In genomic region chrX:153726286-153727107, GRCh38 we compare ENCODE assay signal across 8 cellular contexts. TPM values are rescaled to one million over a fixed set of nuclear protein-coding genes. Genes with fewer than 3 reads are reported as not detected.
DNase-seq lines count a peak whose midpoint lies in the region; ATAC-seq and TF ChIP-seq lines count a peak whose summit lies in the region.

No MANE protein-coding gene starts in this region.

- H3K27ac ChIP-seq in AG04450 (ENCODE audit: low read depth, low read length) (peak overlapping the region; percentile 61), parathyroid adenoma (peak overlapping the region; percentile 74)

- H3K36me3 ChIP-seq in parathyroid adenoma (ENCODE audit: control insufficient read depth, insufficient read depth, low read length), result no peaks in the 10 kb centered on the region

- ATAC-seq in GM18498 (IDR thresholded peaks at IDR 0.05; ENCODE audit: unreplicated experiment) (peak; percentile 42), HG02798 (IDR thresholded peaks at IDR 0.05; ENCODE audit: poor library complexity, unreplicated experiment) (peak; percentile 57)
- no peak for ATAC-seq in activated CD4-positive, CD25-positive, alpha-beta regulatory T cell treated with anti-CD3 and anti-CD28 coated beads, Interleukin-2, amount 50 U/mL, for 24 hours

- H3K79me2 ChIP-seq in parathyroid adenoma, result no peaks in the 10 kb centered on the region

- POLR2A ChIA-PET in AG04450 (lab: Yijun Ruan, JAX), result no interaction called here

- DNase-seq in AG04450 (ENCODE audit: low read depth, low spot score) (no peak), NCI-H226 (peak; percentile 17), head of caudate nucleus (peak in 38 of 42 donors; percentile 24 to 77 (median 52))
- peak; percentile 21 for DNase-seq in activated effector memory CD4-positive, alpha-beta T cell treated with Interleukin-2 at 50 U/mL for 16 hours

- no peaks in the 10 kb centered on the region for H3K9me3 ChIP-seq in AG04450 (ENCODE audit: control insufficient read depth, insufficient read depth, low read length)
- no peaks in the 10 kb centered on the region for H3K9me3 ChIP-seq in parathyroid adenoma (ENCODE audit: control insufficient read depth, low read length)

- H3K27me3 ChIP-seq in AG04450 (ENCODE audit: control insufficient read depth, insufficient read depth, low read length), result no peaks in the 10 kb centered on the region
- H3K27me3 ChIP-seq in parathyroid adenoma (ENCODE audit: control insufficient read depth, insufficient read depth, low read length), result no peaks in the 10 kb centered on the region

- intact Hi-C loops in head of caudate nucleus (cut with DNase I), result no loop called here

- H3K9ac ChIP-seq in parathyroid adenoma, result no peak overlapping the region

- peak overlapping the region; percentile 53 for H3K4me2 ChIP-seq in parathyroid adenoma (ENCODE audit: low read length)

- H3K4me1 ChIP-seq in parathyroid adenoma, result peaks cover 10% of the 10 kb centered on the region

- TF ChIP-seq CTCF in AG04450 (IDR thresholded peaks at IDR 0.05; ENCODE audit: low read depth, low read length) (no peak), parathyroid adenoma (IDR thresholded peaks at IDR 0.05) (no peak)

- CTCF ChIA-PET in AG04450 (lab: Charles Lee), result interaction anchor here (0.6 kb wide), 1 partner anchor 58 kb away, joined by 3 read pairs; no protein-coding TSS in a partner anchor

- H3K4me3 ChIP-seq in AG04450 (ENCODE audit: low read depth, low read length) (peak overlapping the region; percentile 40), parathyroid adenoma (ENCODE audit: low read depth, low read length) (no peak overlapping the region)

- peak overlapping the region; percentile 58 for H2AFZ ChIP-seq in parathyroid adenoma

RNA-seq across cellular contexts. Expression of gene ABCD1, which starts 1.8 kb away (rescaled TPM):
- 4.2 and 5.8 TPM in 2 replicates for polyA plus RNA-seq in AG04450 (2011; rRNA removed)
- polyA minus RNA-seq in AG04450 (2011; rRNA and poly(A)+ RNA removed), result 7.6 and 9.1 TPM in 2 replicates

RNA-seq across cellular contexts. Expression of gene BCAP31, which starts 2.3 kb away (rescaled TPM):
- 108 and 114 TPM in 2 replicates for polyA plus RNA-seq in AG04450 (2011; rRNA removed)
- polyA minus RNA-seq in AG04450 (2011; rRNA and poly(A)+ RNA removed), result 69.0 and 80.9 TPM in 2 replicates

RNA-seq across cellular contexts. Expression of gene PLXNB3, which starts 37.6 kb away (rescaled TPM):
- 4.6 and 5.5 TPM in 2 replicates for polyA plus RNA-seq in AG04450 (2011; rRNA removed)
- 4.8 and 6.8 TPM in 2 replicates for polyA minus RNA-seq in AG04450 (2011; rRNA and poly(A)+ RNA removed)

RNA-seq across cellular contexts. Expression of gene SLC6A8, which starts 38.8 kb away (rescaled TPM):
- polyA plus RNA-seq in AG04450 (2011; rRNA removed), result 6.9 and 12.3 TPM in 2 replicates
- 18.4 and 30.5 TPM in 2 replicates for polyA minus RNA-seq in AG04450 (2011; rRNA and poly(A)+ RNA removed)

RNA-seq across cellular contexts. Expression of gene PNCK, which starts 52.9 kb away (rescaled TPM):
- 0.17 TPM in 1 of 2 replicates, not detected in the other for polyA plus RNA-seq in AG04450 (2011; rRNA removed)
- not detected in 2 replicates for polyA minus RNA-seq in AG04450 (2011; rRNA and poly(A)+ RNA removed)

Comparison
In these comparisons a context has a peak if more than half of its experiments do, and no peak if none do; other contexts are left out.
1. ATAC-seq: peak in GM18498 (single experiment) and HG02798 (single experiment); none in activated CD4-positive, CD25-positive, alpha-beta regulatory T cell treated with anti-CD3 and anti-CD28 coated beads, Interleukin-2, amount 50 U/mL, for 24 hours (0 of 2).